ENCODE assay signal across 8 cellular contexts in genomic region chr17:40358323-40359038, GRCh38. TPM values are rescaled to one million over a fixed set of nuclear protein-coding genes. Genes with fewer than 3 reads are reported as not detected.
DNase-seq lines count a peak whose midpoint lies in the region; ATAC-seq and TF ChIP-seq lines count a peak whose summit lies in the region.

No MANE protein-coding gene starts in this region.

- H3K9me3 Mint-ChIP-seq in GM23338 (no peaks in the 10 kb centered on the region; the same call in 2 of the 3 replicates), WTC11 (no peaks in the 10 kb centered on the region), MCF 10A (ENCODE audit: unreplicated experiment) (no peaks in the 10 kb centered on the region)

- H3K9me2 ChIP-seq in GM23338 (ENCODE audit: insufficient read depth): no peaks in the 10 kb centered on the region

- ATAC-seq in GM23338: peak; percentile 27
- ATAC-seq in WTC11: peak; percentile 22
- ATAC-seq in HG03135 (IDR thresholded peaks at IDR 0.05; ENCODE audit: unreplicated experiment): no peak

- peaks cover 44% of the 10 kb centered on the region for H3K4me1 Mint-ChIP-seq in GM23338
- H3K4me1 Mint-ChIP-seq in WTC11: peaks cover 43% of the 10 kb centered on the region
- H3K4me1 Mint-ChIP-seq in MCF 10A (ENCODE audit: insufficient read depth, unreplicated experiment): peaks cover 9% of the 10 kb centered on the region

- H2AFZ ChIP-seq in GM23338: no peak overlapping the region

- H3K27ac Mint-ChIP-seq in GM23338 (no peak overlapping the region), WTC11 (no peak overlapping the region), MCF 10A (ENCODE audit: low read depth, unreplicated experiment) (no peak overlapping the region)

- POLR2A ChIA-PET in WTC11 (lab: Charles Lee) (interaction anchor here (0.6 to 1.0 kb wide), 2 partner anchors 175 to 1200 kb away, joined by 4 read pairs; no protein-coding TSS in a partner anchor), MCF 10A (lab: Yijun Ruan, JAX) (interaction anchor here (0.7 to 1.3 kb wide), 7 partner anchors 9 to 189 kb away, joined by 3 to 6 read pairs (median 3); no protein-coding TSS in a partner anchor)

- peak; percentile 41 for DNase-seq in AG09309 (ENCODE audit: low read depth)
- DNase-seq in GM23338 (ENCODE audit: low spot score): peak; percentile 94
- DNase-seq in NCI-H226: peak; percentile 62
- peak; percentile 94 for DNase-seq in WTC11 (ENCODE audit: low spot score)
- peak; percentile 87 for DNase-seq in MCF 10A (ENCODE audit: unreplicated experiment)
- peak; percentile 92 for DNase-seq in iPS-NIHi11 (ENCODE audit: low spot score)
- peak; percentile 90 for DNase-seq in stimulated activated CD4-positive, alpha-beta T cell treated with anti-CD3 and anti-CD28 coated beads, Interleukin-12 subunit alpha, Interleukin-12 subunit beta, amount 100 ng/mL, for 4 hours

- no peaks in the 10 kb centered on the region for H4K20me1 ChIP-seq in GM23338 (replicated peaks; ENCODE audit: insufficient read depth)

- peak overlapping the region; percentile 25; the same call in 1 of the 2 replicates for H3K4me2 ChIP-seq in GM23338

- H3K27me3 ChIP-seq in GM23338 (ENCODE audit: insufficient read depth): peaks cover 33% of the 10 kb centered on the region

- H3K4me3 ChIP-seq in AG09309 (ENCODE audit: control insufficient read depth, low read depth, low read length): no peak overlapping the region
- H3K4me3 ChIP-seq in GM23338: no peak overlapping the region

- intact Hi-C loops in MCF 10A (cut with micrococcal nuclease): loop anchor here (1.0 to 2.0 kb wide), 5 partner anchors 41 to 202 kb away; partner anchors contain the start of gene TOP2A

- H3K36me3 ChIP-seq in GM23338 (ENCODE audit: insufficient read depth): no peaks in the 10 kb centered on the region

- peaks cover 32% of the 10 kb centered on the region for H3K4me1 ChIP-seq in GM23338 (ENCODE audit: insufficient read depth)

- no peak overlapping the region for H3K27ac ChIP-seq in GM23338 (ENCODE audit: low read depth)

- no peaks in the 10 kb centered on the region for H3K79me2 ChIP-seq in GM23338 (replicated peaks; ENCODE audit: insufficient read depth)

- peak; percentile 93 for TF ChIP-seq CTCF in AG09309 (IDR thresholded peaks at IDR 0.05; ENCODE audit: control insufficient read depth, insufficient read depth, low read depth, low read length, missing control alignments)
- TF ChIP-seq CTCF in GM23338 (conservative IDR thresholded peaks at IDR 0.05; ENCODE audit: low read depth in 2 of 2): peak; percentile 94 to 97
- TF ChIP-seq CTCF in WTC11 (IDR thresholded peaks at IDR 0.05): peak; percentile 99
- TF ChIP-seq CTCF in MCF 10A (IDR thresholded peaks at IDR 0.05; ENCODE audit: unreplicated experiment): peak; percentile 97

- BruUV-seq in MCF 10A (replicated peaks; lab: Mats Ljungman, UMichigan): no TSS peak

- H3K27me3 Mint-ChIP-seq in GM23338 (ENCODE audit: insufficient read depth, low read depth, poor library complexity) (peaks cover 42% of the 10 kb centered on the region), WTC11 (ENCODE audit: low read depth) (peaks cover 27% of the 10 kb centered on the region), MCF 10A (ENCODE audit: insufficient read depth, unreplicated experiment) (no peaks in the 10 kb centered on the region)

- H3F3A ChIP-seq in GM23338 (replicated peaks; ENCODE audit: low read depth): peaks cover 12% of the 10 kb centered on the region; the same call in 1 of the 2 replicates

- CTCF ChIA-PET in WTC11 (lab: Charles Lee): interaction anchor here (0.6 to 3.0 kb wide), 29 partner anchors 10 to 340 kb away, joined by 3 to 49 read pairs (median 4); partner anchors contain the start of genes RARA and TOP2A
- CTCF ChIA-PET in MCF 10A (lab: Yijun Ruan, JAX): interaction anchor here (0.6 to 15.7 kb wide), 22 partner anchors 10 to 1306 kb away, joined by 3 to 396 read pairs (median 4); partner anchors contain the start of genes KRT24, RARA and TOP2A

- H3K4me3 Mint-ChIP-seq in GM23338 (peak overlapping the region; percentile 23; the same call in 2 of the 3 replicates), WTC11 (peak overlapping the region; percentile 50), MCF 10A (ENCODE audit: unreplicated experiment) (no peak overlapping the region)

- H3K36me3 Mint-ChIP-seq in GM23338 (ENCODE audit: low read depth) (peaks cover 8% of the 10 kb centered on the region; the same call in 2 of the 3 replicates), WTC11 (0 out of 2 replicates have a peak, but pooled peaks cover 2% of the 10 kb centered on the region), MCF 10A (ENCODE audit: insufficient read depth, unreplicated experiment) (peaks cover 13% of the 10 kb centered on the region)

TF ChIP-seq in GM23338, 12 proteins besides CTCF, POLR2A, EP300 and RAD21 (continues in another document):
- no peak for TF ChIP-seq ZNF114 (CRISPR knock-in tag; IDR thresholded peaks at IDR 0.05)
- TF ChIP-seq JUNB (IDR thresholded peaks at IDR 0.05; ENCODE audit: unreplicated experiment): no peak
- TF ChIP-seq CREB1 (CRISPR knock-in tag; IDR thresholded peaks at IDR 0.05; ENCODE audit: low read depth): no peak
- TF ChIP-seq EZH2 (IDR thresholded peaks at IDR 0.05; ENCODE audit: low read depth, unreplicated experiment): no peak
- no peak for TF ChIP-seq NANOG (IDR thresholded peaks at IDR 0.05; ENCODE audit: borderline replicate concordance)
- no peak for TF ChIP-seq ETS1 (IDR thresholded peaks at IDR 0.05)

TF ChIP-seq in WTC11, 78 proteins besides CTCF, POLR2A, EP300 and RAD21:
- TF ChIP-seq, protein P1, sequence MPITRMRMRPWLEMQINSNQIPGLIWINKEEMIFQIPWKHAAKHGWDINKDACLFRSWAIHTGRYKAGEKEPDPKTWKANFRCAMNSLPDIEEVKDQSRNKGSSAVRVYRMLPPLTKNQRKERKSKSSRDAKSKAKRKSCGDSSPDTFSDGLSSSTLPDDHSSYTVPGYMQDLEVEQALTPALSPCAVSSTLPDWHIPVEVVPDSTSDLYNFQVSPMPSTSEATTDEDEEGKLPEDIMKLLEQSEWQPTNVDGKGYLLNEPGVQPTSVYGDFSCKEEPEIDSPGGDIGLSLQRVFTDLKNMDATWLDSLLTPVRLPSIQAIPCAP (CRISPR knock-in tag; IDR thresholded peaks at IDR 0.05): no peak
- TF ChIP-seq, protein P2, sequence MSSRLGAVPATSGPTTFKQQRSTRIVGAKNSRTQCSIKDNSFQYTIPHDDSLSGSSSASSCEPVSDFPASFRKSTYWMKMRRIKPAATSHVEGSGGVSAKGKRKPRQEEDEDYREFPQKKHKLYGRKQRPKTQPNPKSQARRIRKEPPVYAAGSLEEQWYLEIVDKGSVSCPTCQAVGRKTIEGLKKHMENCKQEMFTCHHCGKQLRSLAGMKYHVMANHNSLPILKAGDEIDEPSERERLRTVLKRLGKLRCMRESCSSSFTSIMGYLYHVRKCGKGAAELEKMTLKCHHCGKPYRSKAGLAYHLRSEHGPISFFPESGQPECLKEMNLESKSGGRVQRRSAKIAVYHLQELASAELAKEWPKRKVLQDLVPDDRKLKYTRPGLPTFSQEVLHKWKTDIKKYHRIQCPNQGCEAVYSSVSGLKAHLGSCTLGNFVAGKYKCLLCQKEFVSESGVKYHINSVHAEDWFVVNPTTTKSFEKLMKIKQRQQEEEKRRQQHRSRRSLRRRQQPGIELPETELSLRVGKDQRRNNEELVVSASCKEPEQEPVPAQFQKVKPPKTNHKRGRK (CRISPR knock-in tag; IDR thresholded peaks at IDR 0.05; ENCODE audit: borderline replicate concordance): peak; percentile 98

RNA-seq across cellular contexts. Expression of gene GJD3, which starts 6.1 kb away (rescaled TPM):
- total RNA-seq in GM23338 (2014; rRNA removed; shearing (Covaris generic)): 1.4 and 2.8 TPM in 2 replicates
- polyA plus RNA-seq in GM23338 (2016; fragmentation: Nextera tagmentation; extraction: Ambion mirVana): not detected in 2 replicates
- total RNA-seq in WTC11 (2021) (1.4 to 2.3 TPM (median 2.0 TPM) in 3 replicates), MCF 10A (2022) (not detected in 2 replicates)

RNA-seq across cellular contexts. Expression of gene RARA, which starts 49.5 kb away (rescaled TPM):
- total RNA-seq in GM23338 (2014; rRNA removed; shearing (Covaris generic)): 15.9 and 17.8 TPM in 2 replicates
- polyA plus RNA-seq in GM23338 (2016; fragmentation: Nextera tagmentation; extraction: Ambion mirVana): 7.4 and 8.7 TPM in 2 replicates
- 14.3 to 20.7 TPM (median 15.8 TPM) in 3 replicates for total RNA-seq in WTC11 (2021)
- 12.2 and 12.6 TPM in 2 replicates for total RNA-seq in MCF 10A (2022)

RNA-seq across cellular contexts. Expression of gene TOP2A, which starts 59.2 kb away (rescaled TPM):
- total RNA-seq in GM23338 (2014; rRNA removed; shearing (Covaris generic)): 258 and 263 TPM in 2 replicates
- 442 and 485 TPM in 2 replicates for polyA plus RNA-seq in GM23338 (2016; fragmentation: Nextera tagmentation; extraction: Ambion mirVana)
- total RNA-seq in WTC11 (2021) (273 to 307 TPM (median 292 TPM) in 3 replicates), MCF 10A (2022) (100 and 151 TPM in 2 replicates)

Comparison
In these comparisons a context has a peak if more than half of its experiments do, and no peak if none do; other contexts are left out.
1. DNase-seq: peak in every context shown above with its lines; median percentile 94 in GM23338; 94 in WTC11; 92 in iPS-NIHi11; 90 in stimulated activated CD4-positive, alpha-beta T cell treated with anti-CD3 and anti-CD28 coated beads, Interleukin-12 subunit alpha, Interleukin-12 subunit beta, amount 100 ng/mL, for 4 hours; 87 in MCF 10A; 62 in NCI-H226; 41 in AG09309.